In the genomic region with DNA sequence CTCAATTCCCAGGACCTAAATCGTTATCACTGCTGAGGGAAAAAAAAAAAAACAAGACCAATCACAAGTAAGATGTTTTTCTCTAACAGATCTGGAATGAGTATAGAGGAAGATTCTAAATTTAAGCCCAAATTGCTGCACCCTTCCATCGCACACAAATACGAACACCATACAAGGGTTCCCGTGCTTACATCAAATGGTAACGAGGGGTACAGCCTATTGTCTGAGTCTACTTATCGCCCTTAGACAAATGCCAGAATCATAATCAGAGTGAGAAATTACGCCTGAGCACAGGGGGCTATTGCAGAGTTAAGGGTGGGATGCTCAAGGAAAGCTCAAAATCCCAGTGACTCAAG, we compare ENCODE assay signal across 8 cellular contexts. TPM values are rescaled to one million over a fixed set of nuclear protein-coding genes. Genes with fewer than 3 reads are reported as not detected.
DNase-seq lines count a peak whose midpoint lies in the region; ATAC-seq and TF ChIP-seq lines count a peak whose summit lies in the region.

No MANE protein-coding gene starts in this region.

- peaks cover 46% of the 10 kb centered on the region for H3K4me1 Mint-ChIP-seq in activated naive CD8-positive, alpha-beta T cell treated with anti-CD3 and anti-CD28 coated beads, Interleukin-2, amount 50 U/mL, for 24 hours
- peaks cover 39 to 58% of the 10 kb centered on the region in 2 donors for H3K4me1 Mint-ChIP-seq in immature natural killer cell

- no peaks in the 10 kb centered on the region for H3K9me3 Mint-ChIP-seq in activated naive CD8-positive, alpha-beta T cell treated with anti-CD3 and anti-CD28 coated beads, Interleukin-2, amount 50 U/mL, for 24 hours
- peaks cover 0 to 2% (median 0%) of the 10 kb centered on the region in 6 donors for H3K9me3 Mint-ChIP-seq in immature natural killer cell

- peaks cover 4% of the 10 kb centered on the region for H3K27me3 Mint-ChIP-seq in activated naive CD8-positive, alpha-beta T cell treated with anti-CD3 and anti-CD28 coated beads, Interleukin-2, amount 50 U/mL, for 24 hours
- H3K27me3 Mint-ChIP-seq in immature natural killer cell (ENCODE audit: low read depth in 3 of 3), result peaks cover 12 to 19% (median 14%) of the 10 kb centered on the region in 3 donors

- H3K36me3 Mint-ChIP-seq in activated naive CD8-positive, alpha-beta T cell treated with anti-CD3 and anti-CD28 coated beads, Interleukin-2, amount 50 U/mL, for 24 hours (ENCODE audit: low read depth), result peaks cover 3% of the 10 kb centered on the region
- H3K36me3 Mint-ChIP-seq in immature natural killer cell, result no peaks in the 10 kb centered on the region

- H3K27ac Mint-ChIP-seq in activated naive CD8-positive, alpha-beta T cell treated with anti-CD3 and anti-CD28 coated beads, Interleukin-2, amount 50 U/mL, for 24 hours, result peak overlapping the region; percentile 94
- H3K27ac Mint-ChIP-seq in immature natural killer cell, result peak overlapping the region; percentile 96 to 98 (median 98)

- TF ChIP-seq CTCF in C4-2B (conservative IDR thresholded peaks at IDR 0.05), result no peak

- H3K4me3 Mint-ChIP-seq in activated naive CD8-positive, alpha-beta T cell treated with anti-CD3 and anti-CD28 coated beads, Interleukin-2, amount 50 U/mL, for 24 hours, result peak overlapping the region; percentile 87
- peak overlapping the region; percentile 93 to 99 (median 95) for H3K4me3 Mint-ChIP-seq in immature natural killer cell

- intact Hi-C loops in posterior cingulate gyrus (cut with DNase I), result loop anchor here (5.0 kb wide), 1 partner anchor 75 kb away; no protein-coding TSS in a partner anchor

- peak; percentile 3 for ATAC-seq in HG02759 (IDR thresholded peaks at IDR 0.05; ENCODE audit: unreplicated experiment)
- no peak for ATAC-seq in activated naive CD8-positive, alpha-beta T cell treated with anti-CD3 and anti-CD28 coated beads, Interleukin-2, amount 50 U/mL, for 24 hours

- no peak for DNase-seq in activated naive CD8-positive, alpha-beta T cell treated with anti-CD3 and anti-CD28 coated beads, Interleukin-2, amount 50 U/mL, for 24 hours
- DNase-seq in immature natural killer cell (no peak), substantia nigra (lab: John Stamatoyannopoulos, UW) (no peak), occipital lobe (lab: John Stamatoyannopoulos, UW) (no peak), posterior cingulate gyrus (no peak), AG08395 (ENCODE audit: low spot score) (no peak)

- H3K27ac ChIP-seq in C4-2B (peak overlapping the region; percentile 80), substantia nigra (ENCODE audit: low read depth, low read length, poor library complexity, severe bottlenecking) (peak overlapping the region; percentile 87)

RNA-seq across cellular contexts. Expression of a gene that starts 0.6 kb away (rescaled TPM):
- polyA plus RNA-seq in immature natural killer cell, result 10 to 100 TPM in 2 of 3 donors, 1 to 10 TPM in 1; 6.3 to 61.1 (median 30.8) TPM
- 36.5 TPM for total RNA-seq in occipital lobe

RNA-seq across cellular contexts. Expression of a gene that starts 52.9 kb away (rescaled TPM):
- polyA plus RNA-seq in immature natural killer cell, result not detected
- not detected for total RNA-seq in occipital lobe
